ENCODE assay signal across 7 cellular contexts in genomic region chr7:105017263-105018051, GRCh38. TPM values are rescaled to one million over a fixed set of nuclear protein-coding genes. Genes with fewer than 3 reads are reported as not detected.
DNase-seq lines count a peak whose midpoint lies in the region; TF ChIP-seq lines count a peak whose summit lies in the region.

No MANE protein-coding gene starts in this region.

- H3K27ac ChIP-seq in SJSA1 (peak overlapping the region; percentile 25), skin epidermis (peak overlapping the region in 15 of 21 experiments; percentile 2 to 100 (median 100))

- DNase-seq in HAP-1 (ENCODE audit: low spot score in 2 of 2) (no peak), SJSA1 (ENCODE audit: low read depth in 1 of 2, low spot score in 2 of 2) (no peak), fibroblast of mammary gland (ENCODE audit: low read depth) (no peak), GM03348 (ENCODE audit: low spot score) (no peak), DMS153 (lab: John Stamatoyannopoulos, UW) (no peak), SK-N-DZ (ENCODE audit: low spot score) (no peak)

- H3K9me3 ChIP-seq in HAP-1, result no peaks in the 10 kb centered on the region
- no peaks in the 10 kb centered on the region for H3K9me3 ChIP-seq in SJSA1 (replicated peaks)

- no peaks in the 10 kb centered on the region for H3K27me3 ChIP-seq in HAP-1 (ENCODE audit: low read depth)
- no peaks in the 10 kb centered on the region for H3K27me3 ChIP-seq in SJSA1 (replicated peaks)

- in situ Hi-C loops in HAP-1 (cut with MboI; ENCODE audit: low sequenced_read_pairs), result no loop called here

- H3K36me3 ChIP-seq in HAP-1 (replicated peaks) (no peaks in the 10 kb centered on the region), SJSA1 (peaks cover 10% of the 10 kb centered on the region)

- no peak for TF ChIP-seq CTCF in fibroblast of mammary gland (conservative IDR thresholded peaks at IDR 0.05; ENCODE audit: control insufficient read depth, insufficient read depth, low read depth, low read length)

- peaks cover 28% of the 10 kb centered on the region for H3K4me1 ChIP-seq in HAP-1
- H3K4me1 ChIP-seq in SJSA1 (replicated peaks), result peaks cover 16% of the 10 kb centered on the region

- H3K4me3 ChIP-seq in HAP-1 (peak overlapping the region; percentile 85), SJSA1 (no peak overlapping the region), fibroblast of mammary gland (ENCODE audit: control insufficient read depth, low read depth, low read length) (peak overlapping the region; percentile 94), skin epidermis (peak overlapping the region; percentile 73 to 95 (median 89))

RNA-seq across cellular contexts. Expression of gene KMT2E, which starts 3.5 kb away (rescaled TPM):
- 21.8 and 32.2 TPM in 2 replicates for total RNA-seq in SJSA1 (2014; rRNA removed; shearing (Covaris generic))
- polyA plus RNA-seq in SK-N-DZ (2014; cell fraction: cytosol; rRNA removed), result 24.2 and 29.9 TPM in 2 replicates
- polyA plus RNA-seq in SK-N-DZ (2014; cell fraction: nucleus; rRNA removed), result 26.7 and 45.3 TPM in 2 replicates
